Comparison of ENCODE assay signal across 9 cellular contexts in the genomic region with DNA sequence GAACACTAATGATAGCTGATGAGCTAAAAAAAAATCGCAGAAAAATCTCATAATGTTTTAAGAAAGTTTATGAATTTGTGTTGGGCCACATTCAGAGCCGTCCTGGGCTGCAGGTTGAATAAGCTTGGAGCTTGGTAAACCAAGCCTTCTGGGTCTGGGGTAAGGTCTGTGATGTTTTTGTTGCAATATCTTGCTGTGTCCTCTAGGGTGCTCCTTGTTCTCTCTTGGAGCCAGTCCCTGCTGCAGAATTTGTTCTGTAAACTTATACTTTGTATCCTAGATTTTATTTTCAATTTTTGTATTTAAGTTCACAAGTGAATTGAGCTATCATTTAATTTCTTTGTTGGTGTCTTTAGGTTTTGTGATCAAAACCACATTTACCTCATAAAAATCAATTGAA.
A peak's percentile ranks its signal among the peaks of the same experiment; 100 is the strongest.
DNase-seq lines count a peak whose midpoint lies in the region; ATAC-seq, FAIRE-seq and TF ChIP-seq lines count a peak whose summit lies in the region.
"Had no signal": no experiment of that assay in that cellular context is flagged by ENCODE, and none has a peak within 500 bp of the region (broad histone marks: within the 10 kb centered on the region; RNA-seq: fewer than 3 reads in every experiment).

No MANE protein-coding gene starts in this region.

- no peak overlapping the region for H2AK5ac ChIP-seq in IMR-90 (ENCODE audit: low read depth, low read length)

- H3K14ac ChIP-seq in IMR-90 (replicated peaks; ENCODE audit: low read depth, low read length): no peak overlapping the region

- peaks cover 1% of the 10 kb centered on the region; the same call in 1 of the 2 replicates for H3K27me3 ChIP-seq in IMR-90 (ENCODE audit: control insufficient read depth, insufficient read depth, low read length)

- no peak for TF ChIP-seq EP300 in A549 (IDR thresholded peaks at IDR 0.05)

- H2BK120ac ChIP-seq in IMR-90 (ENCODE audit: low read depth, low read length): no peak overlapping the region

- H3K79me1 ChIP-seq in IMR-90 (ENCODE audit: low read depth in 1 of 2, low read length in 2 of 2): no peaks in the 10 kb centered on the region

- H4K5ac ChIP-seq in IMR-90 (ENCODE audit: low read depth, low read length): no peak overlapping the region

- DNase-seq in A549 (ENCODE audit: low read depth in 1 of 2, low spot score in 1 of 2) (peak; percentile 19 to 28), IMR-90 (peak; percentile 41), dermis blood vessel endothelial cell (peak; percentile 2), DMS79 treated with DMSO at 0.1 percent for 48 hours (lab: John Stamatoyannopoulos, UW) (no peak), GF-D8 (lab: John Stamatoyannopoulos, UW) (no peak)
- DNase-seq in activated CD4-positive, alpha-beta T cell treated with anti-CD3 and anti-CD28 coated beads, Interleukin-2, amount 10 ng/mL, durations not matched to agents 7 days and 5 days: no peak

- no peak overlapping the region for H4K91ac ChIP-seq in IMR-90 (ENCODE audit: insufficient read depth, low read depth, low read length)

- no peak overlapping the region for H3K4me3 Mint-ChIP-seq in activated CD4-positive, alpha-beta T cell treated with anti-CD3 and anti-CD28 coated beads, Interleukin-2, amount 10 ng/mL, durations not matched to agents 7 days and 5 days

- peak in 1 of 2 experiments; percentile 45; a peak in 4 of 5 replicates for TF ChIP-seq RAD21 in A549 (conservative IDR thresholded peaks at IDR 0.05 in 1 of 2, IDR thresholded peaks at IDR 0.05 in 1 of 2)
- TF ChIP-seq RAD21 in IMR-90 (IDR thresholded peaks at IDR 0.05; ENCODE audit: low read length): peak; percentile 66

- no peak overlapping the region for H3K27ac Mint-ChIP-seq in activated CD4-positive, alpha-beta T cell treated with anti-CD3 and anti-CD28 coated beads, Interleukin-2, amount 10 ng/mL, durations not matched to agents 7 days and 5 days

- intact Hi-C loops in IMR-90 (cut with micrococcal nuclease): loop anchor here (5.0 kb wide), 1 partner anchor 149 kb away; no protein-coding TSS in a partner anchor

- H3K4me1 ChIP-seq in A549 (peaks cover 16% of the 10 kb centered on the region), IMR-90 (ENCODE audit: control insufficient read depth, insufficient read depth, low read length) (no peaks in the 10 kb centered on the region)
- H3K4me1 ChIP-seq: parathyroid adenoma had no signal

- no peak overlapping the region for H2BK20ac ChIP-seq in IMR-90 (ENCODE audit: low read depth, low read length)

- H3K9ac ChIP-seq in IMR-90 (ENCODE audit: low read depth, low read length): no peak overlapping the region
- H3K9ac ChIP-seq: parathyroid adenoma had no signal

- H3K9me3 ChIP-seq in A549 (no peaks in the 10 kb centered on the region), IMR-90 (ENCODE audit: control insufficient read depth, insufficient read depth, low read length) (no peaks in the 10 kb centered on the region)

- no peaks in the 10 kb centered on the region for H3K36me3 ChIP-seq in IMR-90 (ENCODE audit: control insufficient read depth, insufficient read depth, low read length)

- no TSS peak for BruUV-seq in IMR-90 (replicated peaks; lab: Mats Ljungman, UMichigan)

- TF ChIP-seq POLR2A in A549 (IDR thresholded peaks at IDR 0.05; ENCODE audit: low read length) (no peak), IMR-90 (IDR thresholded peaks at IDR 0.05; ENCODE audit: low read depth, low read length) (no peak)

- H3K4me3 ChIP-seq in A549: no peak overlapping the region
- H3K4me3 ChIP-seq in IMR-90 (ENCODE audit: insufficient read depth, low read depth, low read length): no peak overlapping the region

- dilution Hi-C loops in IMR-90 (cut with HindIII; ENCODE audit: low sequenced_read_pairs, unreplicated experiment): no loop called here

- H3K4me1 Mint-ChIP-seq in activated CD4-positive, alpha-beta T cell treated with anti-CD3 and anti-CD28 coated beads, Interleukin-2, amount 10 ng/mL, durations not matched to agents 7 days and 5 days: no peaks in the 10 kb centered on the region

- H2AK9ac ChIP-seq in IMR-90 (replicated peaks; ENCODE audit: low read depth, low read length, poor library complexity): no peak overlapping the region

- CTCF ChIA-PET in A549 (lab: Yijun Ruan, JAX): interaction anchor here (0.6 to 1.1 kb wide), 3 partner anchors 22 to 79 kb away, joined by 3 read pairs; no protein-coding TSS in a partner anchor
- CTCF ChIA-PET in IMR-90 (lab: Yijun Ruan, JAX): interaction anchor here (0.6 to 1.8 kb wide), 6 partner anchors 10 to 598 kb away, joined by 3 to 5 read pairs (median 3); no protein-coding TSS in a partner anchor
- CTCF ChIA-PET in activated CD4-positive, alpha-beta T cell treated with anti-CD3 and anti-CD28 coated beads, Interleukin-2, amount 10 ng/mL, durations not matched to agents 7 days and 5 days (lab: Charles Lee): no interaction called here

- in situ Hi-C loops in IMR-90 (cut with MboI; ENCODE audit: low sequenced_read_pairs): no loop called here

- POLR2A ChIA-PET in A549 (lab: Yijun Ruan, JAX) (no interaction called here), IMR-90 (lab: Charles Lee; ENCODE audit: unreplicated experiment) (no interaction called here)
- POLR2A ChIA-PET in activated CD4-positive, alpha-beta T cell treated with anti-CD3 and anti-CD28 coated beads, Interleukin-2, amount 10 ng/mL, durations not matched to agents 7 days and 5 days (lab: Charles Lee): no interaction called here

- WGBS in A549 (ENCODE audit: missing lambda C conversion rate): 24% methylated on average over 2 of the region's 2 CpGs
- 38% methylated on average over 2 of the region's 2 CpGs; no CpG with 5 or more reads in 1 of the 2 experiments for WGBS in IMR-90 (ENCODE audit: extremely low coverage in 2 of 2, insufficient read length in 1 of 2), 2 experiments

- H2BK5ac ChIP-seq in IMR-90 (ENCODE audit: low read depth, low read length, poor library complexity, severe bottlenecking): no peak overlapping the region

- H3K9me1 ChIP-seq in IMR-90 (ENCODE audit: insufficient read depth, low read length): no peaks in the 10 kb centered on the region

- H3K27ac ChIP-seq in A549: no peak overlapping the region
- no peak overlapping the region for H3K27ac ChIP-seq in IMR-90 (ENCODE audit: insufficient read depth, low read length)
- H3K27ac ChIP-seq: parathyroid adenoma had no signal

- H3K4me2 ChIP-seq in A549 (no peak overlapping the region), IMR-90 (ENCODE audit: low read depth, low read length) (no peak overlapping the region)

- H4K20me1 ChIP-seq in IMR-90 (ENCODE audit: insufficient read depth, low read length): no peaks in the 10 kb centered on the region

- no peak overlapping the region for H3K23ac ChIP-seq in IMR-90 (ENCODE audit: low read depth, low read length)

- FAIRE-seq in A549 (lab: Jason Lieb, UNC): no peak

- no peak overlapping the region for H3K18ac ChIP-seq in IMR-90 (ENCODE audit: low read depth, low read length)

- no peaks in the 10 kb centered on the region for H3K27me3 Mint-ChIP-seq in activated CD4-positive, alpha-beta T cell treated with anti-CD3 and anti-CD28 coated beads, Interleukin-2, amount 10 ng/mL, durations not matched to agents 7 days and 5 days

- no peak overlapping the region for H3K56ac ChIP-seq in IMR-90 (ENCODE audit: extremely low read depth, insufficient read depth, low read length)

- no peak overlapping the region for H2AFZ ChIP-seq in IMR-90 (replicated peaks; ENCODE audit: low read length, poor library complexity)
- H2AFZ ChIP-seq: parathyroid adenoma had no signal

- H4K8ac ChIP-seq in IMR-90 (ENCODE audit: low read depth in 2 of 2, low read length in 2 of 2): no peak overlapping the region

- H2BK15ac ChIP-seq in IMR-90 (ENCODE audit: low read depth, low read length): no peak overlapping the region

- peak; percentile 59 to 75; a peak in 4 of 6 replicates for ATAC-seq in A549
- peak; percentile 69 for ATAC-seq in GM18870 (IDR thresholded peaks at IDR 0.05; ENCODE audit: unreplicated experiment)
- ATAC-seq in IMR-90 (ENCODE audit: low read depth): peak; percentile 92
- no peak for ATAC-seq in GM18520 (IDR thresholded peaks at IDR 0.05; ENCODE audit: unreplicated experiment)

- H3K9me3 Mint-ChIP-seq in activated CD4-positive, alpha-beta T cell treated with anti-CD3 and anti-CD28 coated beads, Interleukin-2, amount 10 ng/mL, durations not matched to agents 7 days and 5 days: no peaks in the 10 kb centered on the region

- H3K36me3 Mint-ChIP-seq in activated CD4-positive, alpha-beta T cell treated with anti-CD3 and anti-CD28 coated beads, Interleukin-2, amount 10 ng/mL, durations not matched to agents 7 days and 5 days (ENCODE audit: low read depth): no peaks in the 10 kb centered on the region

- H3K4ac ChIP-seq in IMR-90 (ENCODE audit: low read depth, low read length): no peak overlapping the region

- TF ChIP-seq CTCF in A549 (IDR thresholded peaks at IDR 0.05) (no peak), IMR-90 (conservative IDR thresholded peaks at IDR 0.05; ENCODE audit: low read depth, low read length) (peak; percentile 58)

TF ChIP-seq in A549, 52 proteins besides CTCF, POLR2A, EP300 and RAD21:
- no peak for TF ChIP-seq SREBF2 (IDR thresholded peaks at IDR 0.05)
- TF ChIP-seq SMC3 (IDR thresholded peaks at IDR 0.05): 0 out of 3 replicates have a peak, but pooled peaks have one; percentile 8

TF ChIP-seq in IMR-90, 13 proteins besides CTCF, POLR2A, EP300 and RAD21:
- TF ChIP-seq RCOR1 (IDR thresholded peaks at IDR 0.05; ENCODE audit: insufficient replicate concordance, low read length) (no peak), SMC3 (IDR thresholded peaks at IDR 0.05; ENCODE audit: low read depth, low read length) (peak; percentile 40; the same call in 1 of the 2 replicates), RFX5 (IDR thresholded peaks at IDR 0.05; ENCODE audit: low read depth, low read length) (no peak), BHLHE40 (IDR thresholded peaks at IDR 0.05; ENCODE audit: low read depth, low read length) (no peak), FOS (IDR thresholded peaks at IDR 0.05; ENCODE audit: low read depth, low read length) (no peak)

Comparison
In these comparisons a context has a peak if more than half of its experiments do, and no peak if none do; other contexts are left out.
1. DNase-seq: peak in A549 (2 of 2), IMR-90 (single experiment) and dermis blood vessel endothelial cell (single experiment); none in DMS79 treated with DMSO at 0.1 percent for 48 hours (single experiment), GF-D8 (single experiment) and activated CD4-positive, alpha-beta T cell treated with anti-CD3 and anti-CD28 coated beads, Interleukin-2, amount 10 ng/mL, durations not matched to agents 7 days and 5 days (single experiment).